ENCODE assay signal across 20 cellular contexts in the genomic region with DNA sequence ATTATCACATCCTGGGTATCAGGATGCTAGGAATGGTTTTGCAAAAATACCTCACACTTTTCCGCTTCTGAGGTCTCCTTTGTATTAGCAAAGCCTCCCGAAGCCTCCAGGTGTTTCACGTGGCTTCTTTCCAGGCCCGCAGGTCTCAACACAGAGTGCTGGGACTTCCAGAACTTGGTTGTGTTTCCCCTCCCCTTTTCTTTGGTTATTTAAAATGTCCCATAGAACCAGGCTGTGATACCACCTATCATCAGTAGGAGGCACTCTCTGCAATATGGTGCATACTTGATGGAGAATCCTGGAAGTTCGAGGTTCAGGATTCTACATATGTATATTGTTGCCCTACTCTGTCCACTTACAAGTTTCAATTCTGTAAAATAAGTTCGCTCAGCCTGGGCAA. TPM values are rescaled to one million over a fixed set of nuclear protein-coding genes. Genes with fewer than 3 reads are reported as not detected.
DNase-seq lines count a peak whose midpoint lies in the region; TF ChIP-seq lines count a peak whose summit lies in the region.
"Had no signal": no experiment of that assay in that cellular context is flagged by ENCODE, and none has a peak within 500 bp of the region (broad histone marks: within the 10 kb centered on the region; RNA-seq: fewer than 3 reads in every experiment).

No MANE protein-coding gene starts in this region.

- H3K27ac Mint-ChIP-seq in HFFc6 (no peak overlapping the region), nephron progenitor cell (no peak overlapping the region)
- no peak overlapping the region for H3K27ac Mint-ChIP-seq in activated naive CD4-positive, alpha-beta T cell treated with anti-CD3 and anti-CD28 coated beads for 36 hours
- H3K27ac Mint-ChIP-seq: activated CD4-positive, alpha-beta T cell treated with anti-CD3 and anti-CD28 coated beads, Interleukin-2, amount 10 ng/mL, durations not matched to agents 24 days and 14 days; T-helper 2 cell treated with Interferon-gamma antibody and Interleukin-4, amounts not matched to agents 5 μg/mL and 100 μg/mL, for 36 hours had no signal

- no peaks in the 10 kb centered on the region for H3K4me1 ChIP-seq in transverse colon
- H3K4me1 ChIP-seq: tibial artery had no signal

- H3K36me3 Mint-ChIP-seq in HFFc6 (ENCODE audit: low read depth) (no peaks in the 10 kb centered on the region), nephron progenitor cell (ENCODE audit: low read depth) (no peaks in the 10 kb centered on the region)
- no peaks in the 10 kb centered on the region for H3K36me3 Mint-ChIP-seq in activated naive CD4-positive, alpha-beta T cell treated with anti-CD3 and anti-CD28 coated beads for 36 hours (ENCODE audit: low read depth)

- H3K4me1 Mint-ChIP-seq in HFFc6 (ENCODE audit: low read depth) (peaks cover 4% of the 10 kb centered on the region; the same call in 1 of the 2 replicates), nephron progenitor cell (peaks cover 13% of the 10 kb centered on the region)
- no peaks in the 10 kb centered on the region for H3K4me1 Mint-ChIP-seq in activated naive CD4-positive, alpha-beta T cell treated with anti-CD3 and anti-CD28 coated beads for 36 hours (ENCODE audit: low read depth)
- H3K4me1 Mint-ChIP-seq: activated CD4-positive, alpha-beta T cell treated with anti-CD3 and anti-CD28 coated beads, Interleukin-2, amount 10 ng/mL, durations not matched to agents 24 days and 14 days had no signal

- H3K9me3 ChIP-seq in transverse colon, result no peaks in the 10 kb centered on the region
- H3K9me3 ChIP-seq: mucosa of descending colon had no signal

- H3K4me3 Mint-ChIP-seq in HFFc6 (no peak overlapping the region), nephron progenitor cell (no peak overlapping the region)
- no peak overlapping the region for H3K4me3 Mint-ChIP-seq in activated naive CD4-positive, alpha-beta T cell treated with anti-CD3 and anti-CD28 coated beads for 36 hours
- H3K4me3 Mint-ChIP-seq: activated CD4-positive, alpha-beta T cell treated with anti-CD3 and anti-CD28 coated beads, Interleukin-2, amount 10 ng/mL, durations not matched to agents 24 days and 14 days; activated T-cell treated with anti-CD3 and anti-CD28 coated beads, Interleukin-2, amount 50 U/mL, for 4 hours; T-helper 2 cell treated with Interferon-gamma antibody and Interleukin-4, amounts not matched to agents 5 μg/mL and 100 μg/mL, for 36 hours had no signal

- H3K27ac ChIP-seq in brain microvascular endothelial cell (no peak overlapping the region), transverse colon (no peak overlapping the region)
- H3K27ac ChIP-seq: tibial artery had no signal

- intact Hi-C loops in transverse colon (cut with DNase I; ENCODE audit: low total_unique reads) (no loop called here), lower leg skin (cut with DNase I; ENCODE audit: low total_unique reads) (no loop called here)
- intact Hi-C loops in activated naive CD4-positive, alpha-beta T cell treated with anti-CD3 and anti-CD28 coated beads for 36 hours (cut with micrococcal nuclease), result no loop called here

- TF ChIP-seq EP300 in transverse colon (IDR thresholded peaks at IDR 0.05; ENCODE audit: low read depth), result no peak

- POLR2A ChIA-PET in BJ (lab: Charles Lee), result no interaction called here

- peaks cover 23% of the 10 kb centered on the region for H3K27me3 Mint-ChIP-seq in HFFc6 (ENCODE audit: insufficient read depth)
- peaks cover 14% of the 10 kb centered on the region for H3K27me3 Mint-ChIP-seq in nephron progenitor cell (ENCODE audit: low read depth, poor library complexity)
- H3K27me3 Mint-ChIP-seq in activated naive CD4-positive, alpha-beta T cell treated with anti-CD3 and anti-CD28 coated beads for 36 hours (ENCODE audit: low read depth), result peaks cover 6% of the 10 kb centered on the region

- DNase-seq in BJ (ENCODE audit: low read depth) (no peak), HFFc6 (no peak), brain microvascular endothelial cell (no peak), kidney epithelial cell (ENCODE audit: low read depth) (no peak), nephron progenitor cell (no peak), transverse colon (no peak), lower leg skin (ENCODE audit: low spot score in 2 of 2) (no peak)
- DNase-seq in activated naive CD4-positive, alpha-beta T cell treated with anti-CD3 and anti-CD28 coated beads for 36 hours, result no peak
- DNase-seq: activated CD4-positive, alpha-beta T cell treated with anti-CD3 and anti-CD28 coated beads, Interleukin-2, amount 10 ng/mL, durations not matched to agents 24 days and 14 days; activated T-cell treated with anti-CD3 and anti-CD28 coated beads, Interleukin-2, amount 50 U/mL, for 4 hours; GOT3; mucosa of descending colon; NCI-H1694 treated with DMSO at 0.1 percent for 48 hours; stimulated activated CD4-positive, alpha-beta T cell treated with anti-CD3 and anti-CD28 coated beads, Interleukin-2, amount 100 ng/mL, for 24 hours had no signal

- peak; percentile 25; the same call in 1 of the 2 replicates for TF ChIP-seq CTCF in BJ (IDR thresholded peaks at IDR 0.05; ENCODE audit: insufficient read depth, low read depth, low read length)
- TF ChIP-seq CTCF in HFFc6 (IDR thresholded peaks at IDR 0.05), result peak; percentile 57
- peak; percentile 37 for TF ChIP-seq CTCF in brain microvascular endothelial cell (IDR thresholded peaks at IDR 0.05; ENCODE audit: low read depth, low read length, missing control alignments)
- TF ChIP-seq CTCF in kidney epithelial cell (IDR thresholded peaks at IDR 0.05; ENCODE audit: insufficient read depth, low read length, poor library complexity, severe bottlenecking), result peak; percentile 44
- TF ChIP-seq CTCF in nephron progenitor cell (IDR thresholded peaks at IDR 0.05), result no peak
- TF ChIP-seq CTCF in transverse colon (IDR thresholded peaks at IDR 0.05), result peak in 1 of 5 experiments; percentile 19
- no peak for TF ChIP-seq CTCF in lower leg skin (IDR thresholded peaks at IDR 0.05)

- H3K9me3 Mint-ChIP-seq in HFFc6, result no peaks in the 10 kb centered on the region; the same call in 1 of the 2 replicates
- H3K9me3 Mint-ChIP-seq in nephron progenitor cell, result peaks cover 13% of the 10 kb centered on the region
- no peaks in the 10 kb centered on the region for H3K9me3 Mint-ChIP-seq in activated naive CD4-positive, alpha-beta T cell treated with anti-CD3 and anti-CD28 coated beads for 36 hours
- H3K9me3 Mint-ChIP-seq: activated T-cell treated with anti-CD3 and anti-CD28 coated beads, Interleukin-2, amount 50 U/mL, for 4 hours; T-helper 2 cell treated with Interferon-gamma antibody and Interleukin-4, amounts not matched to agents 5 μg/mL and 100 μg/mL, for 36 hours had no signal

- TF ChIP-seq POLR2A in transverse colon (IDR thresholded peaks at IDR 0.05), result no peak
- no peak for TF ChIP-seq POLR2A in lower leg skin (IDR thresholded peaks at IDR 0.05)

- CTCF ChIA-PET in BJ (lab: Yijun Ruan, JAX), result interaction anchor here (0.6 to 1.3 kb wide), 2 partner anchors 13 to 19 kb away, joined by 3 read pairs; no protein-coding TSS in a partner anchor
- CTCF ChIA-PET in activated naive CD4-positive, alpha-beta T cell treated with anti-CD3 and anti-CD28 coated beads for 36 hours (lab: Charles Lee), result no interaction called here

- H3K36me3 ChIP-seq in BJ (ENCODE audit: control insufficient read depth, insufficient read depth, low read length), result no peaks in the 10 kb centered on the region
- H3K36me3 ChIP-seq in brain microvascular endothelial cell (replicated peaks), result no peaks in the 10 kb centered on the region
- H3K36me3 ChIP-seq in kidney epithelial cell (ENCODE audit: control insufficient read depth, insufficient read depth, low read length), result no peaks in the 10 kb centered on the region
- no peaks in the 10 kb centered on the region for H3K36me3 ChIP-seq in transverse colon
- H3K36me3 ChIP-seq: tibial artery had no signal

- WGBS in transverse colon (ENCODE audit: low coverage in 1 of 2), 2 donors, result 85 to 93% methylated on average over 4 to 6 of the region's 6 CpGs
- WGBS in lower leg skin, 2 donors, result 61 to 68% methylated on average over 6 of the region's 6 CpGs

- in situ Hi-C loops in brain microvascular endothelial cell (cut with HindIII; ENCODE audit: low pct_ligation_motif_present, low sequenced_read_pairs), result no loop called here
- in situ Hi-C loops in transverse colon (cut with MboI; ENCODE audit: low pct_ligation_motif_present in 1 of 4, low pct_unique_long_range_greater_than_20kb in 1 of 4, low sequenced_read_pairs in 3 of 4), result no loop called here

- H3K27me3 ChIP-seq in BJ (ENCODE audit: control insufficient read depth, insufficient read depth, low read length) (peaks cover 2% of the 10 kb centered on the region; the same call in 1 of the 2 replicates), brain microvascular endothelial cell (replicated peaks) (no peaks in the 10 kb centered on the region), kidney epithelial cell (ENCODE audit: control insufficient read depth, insufficient read depth, low read length) (peaks cover 3% of the 10 kb centered on the region), transverse colon (no peaks in the 10 kb centered on the region)

- no peak overlapping the region for H3K4me3 ChIP-seq in BJ (ENCODE audit: low read depth, low read length)
- no peak overlapping the region for H3K4me3 ChIP-seq in brain microvascular endothelial cell (ENCODE audit: low read depth, low read length)
- H3K4me3 ChIP-seq in kidney epithelial cell (ENCODE audit: low read depth, low read length), result no peak overlapping the region
- H3K4me3 ChIP-seq in transverse colon, result no peak overlapping the region
- H3K4me3 ChIP-seq in lower leg skin (ENCODE audit: low read depth, poor library complexity, severe bottlenecking), result no peak overlapping the region
- H3K4me3 ChIP-seq: mucosa of descending colon, tibial artery had no signal

RNA-seq across cellular contexts. Expression of a gene that starts 28.8 kb away (rescaled TPM):
- polyA plus RNA-seq in BJ (2011; rRNA removed), result not detected in 2 replicates
- not detected in 2 replicates for polyA minus RNA-seq in BJ (2011; rRNA and poly(A)+ RNA removed)
- total RNA-seq in HFFc6 (2021; fragmentation: NEBNext Ultra II Directional; extraction: Animal tissue kit (Norgen Biotek cat#: 25700)), result not detected
- total RNA-seq in kidney epithelial cell (17.1 and 17.9 TPM in 2 replicates), transverse colon (1,000 to 10,000 TPM in 1 of 4 donors, 100 to 1,000 TPM in 3; 138 to 3,342 (median 155) TPM), lower leg skin (100 to 1,000 TPM in 1 of 4 donors, 10 to 100 TPM in 3; 51.7 to 133 (median 57.7) TPM)
- not detected for total RNA-seq in activated naive CD4-positive, alpha-beta T cell treated with anti-CD3 and anti-CD28 coated beads for 36 hours
- total RNA-seq: activated CD4-positive, alpha-beta T cell treated with anti-CD3 and anti-CD28 coated beads, Interleukin-2, amount 10 ng/mL, durations not matched to agents 24 days and 14 days; activated T-cell treated with anti-CD3 and anti-CD28 coated beads, Interleukin-2, amount 50 U/mL, for 4 hours; Daoy; dermis microvascular lymphatic vessel endothelial cell; NCI-H460; pulmonary artery endothelial cell had no signal

Comparison
In these comparisons a context has a peak if more than half of its experiments do, and no peak if none do; other contexts are left out.
1. CTCF ChIP-seq: peak in BJ (single experiment), HFFc6 (single experiment), brain microvascular endothelial cell (single experiment) and kidney epithelial cell (single experiment); none in nephron progenitor cell (single experiment) and lower leg skin (0 of 3).
2. RNA of a gene that starts 28.8 kb away (total RNA-seq): 138 to 3,342 TPM in transverse colon, 51.7 to 133 TPM in lower leg skin and 17.1 to 17.9 TPM in kidney epithelial cell; not detected in HFFc6 and not detected in activated naive CD4-positive, alpha-beta T cell treated with anti-CD3 and anti-CD28 coated beads for 36 hours; every median in the first group is over 10 times any median in the second.